7 cellular contexts compared by ENCODE assay signal in genomic region chr17:78359936-78360370, GRCh38. TPM values are rescaled to one million over a fixed set of nuclear protein-coding genes. Genes with fewer than 3 reads are reported as not detected.
DNase-seq lines count a peak whose midpoint lies in the region; ATAC-seq, FAIRE-seq and TF ChIP-seq lines count a peak whose summit lies in the region.

SOCS3 (minus strand) TSS chr17:78360077; CDS start chr17:78359095, 982 bp downstream.

- 3% methylated on average over 15 of the region's 66 CpGs for WGBS in HepG2 (ENCODE audit: low lambda C conversion rate)

- H3K27me3 ChIP-seq in HepG2 (ENCODE audit: control insufficient read depth in 1 of 2, insufficient read depth in 2 of 2, low read length in 2 of 2), result peaks cover 7 to 61% of the 10 kb centered on the region in 2 experiments; a peak in 4 of 5 replicates

- H3K4me2 ChIP-seq in HepG2 (ENCODE audit: low read depth, low read length), result peak within 1 kb of the TSS; percentile 85

- in situ Hi-C loops in HepG2 (cut with HindIII; ENCODE audit: extremely low pct_ligation_motif_present, low pct_unique_long_range_greater_than_20kb), result loop anchor here (5.0 kb wide), 1 partner anchor 62 kb away; no protein-coding TSS in a partner anchor

- CTCF ChIA-PET in HepG2 (lab: Yijun Ruan, JAX; ENCODE audit: low intra/inter-chr PET ratio, low total read pairs), result interaction anchor here (0.6 to 4.3 kb wide), 3 partner anchors 51 to 62 kb away, joined by 3 to 59 read pairs (median 3); no protein-coding TSS in a partner anchor

- H3K4me1 ChIP-seq in HepG2 (ENCODE audit: insufficient read depth, low read length), result peaks cover 52% of the 10 kb centered on the region

- TF ChIP-seq RAD21 in HepG2 (CRISPR knock-in tag; IDR thresholded peaks at IDR 0.05), result peak; percentile 28; the same call in 1 of the 2 replicates

- ATAC-seq in HG03457 (IDR thresholded peaks at IDR 0.05; ENCODE audit: unreplicated experiment) (peak; percentile 27), HepG2 (peak; percentile 51)

- no peaks in the 10 kb centered on the region; a peak in 1 of 5 replicates for H3K36me3 ChIP-seq in HepG2 (replicated peaks in 1 of 2; ENCODE audit: control insufficient read depth in 1 of 2, insufficient read depth in 2 of 2, low read length in 2 of 2)

- H3K9ac ChIP-seq in HepG2 (ENCODE audit: insufficient read depth, low read depth, low read length), result peak within 1 kb of the TSS; percentile 80

- DNase-seq in NCI-H748 (lab: John Stamatoyannopoulos, UW; ENCODE audit: unreplicated experiment) (peak; percentile 94), dermis blood vessel endothelial cell (peak; percentile 97), HepG2 (ENCODE audit: low spot score) (peak; percentile 86)
- DNase-seq in activated CD4-positive, alpha-beta T cell treated with anti-CD3 and anti-CD28 coated beads, Interleukin-2, amount 50 U/mL, for 48 hours, result peak; percentile 96 to 97
- DNase-seq in stimulated activated CD4-positive, alpha-beta T cell treated with anti-CD3 and anti-CD28 coated beads, Interleukin-2, amount 100 ng/mL, for 4 hours (ENCODE audit: low read depth), result peak; percentile 97

- no peaks in the 10 kb centered on the region for H3K79me2 ChIP-seq in HepG2 (ENCODE audit: insufficient read depth, low read length)

- H3K4me3 ChIP-seq in HepG2 (replicated peaks in 1 of 3; ENCODE audit: insufficient read depth in 1 of 3, low read depth in 2 of 3, low read length in 3 of 3), result peak within 1 kb of the TSS; percentile 57 to 87 (median 61)

- no peak within 1 kb of the TSS for H2AFZ ChIP-seq in HepG2 (ENCODE audit: low read length)

- intact Hi-C loops in HepG2 (cut with micrococcal nuclease; ENCODE audit: unreplicated experiment), result loop anchor here (1.0 to 2.0 kb wide), 2 partner anchors 15 to 61 kb away; no protein-coding TSS in a partner anchor

- H4K20me1 ChIP-seq in HepG2 (ENCODE audit: insufficient read depth, low read length), result peaks cover 21% of the 10 kb centered on the region; the same call in 1 of the 2 replicates

- TF ChIP-seq EP300 in HepG2 (IDR thresholded peaks at IDR 0.05; ENCODE audit: low read depth in 2 of 2, low read length in 2 of 2), result peak in 1 of 2 experiments; percentile 5; a peak in 1 of 4 replicates
- no peak for TF ChIP-seq EP300 in HepG2 (CRISPR knock-in tag; IDR thresholded peaks at IDR 0.05; ENCODE audit: borderline replicate concordance)

- no TSS peak for BruUV-seq in HepG2 (replicated peaks; lab: Mats Ljungman, UMichigan)

- TF ChIP-seq POLR2A in GM18526 (IDR thresholded peaks at IDR 0.05; ENCODE audit: extremely low read depth, insufficient read length), result peak; percentile 79
- no peak; a peak in 1 of 4 replicates for TF ChIP-seq POLR2A in HepG2 (IDR thresholded peaks at IDR 0.05; ENCODE audit: insufficient read depth in 1 of 2, low read depth in 2 of 2, low read length in 2 of 2)

- no peak for FAIRE-seq in HepG2 (lab: Jason Lieb, UNC)

- no peak for TF ChIP-seq CTCF in HepG2 (CRISPR knock-in tag; IDR thresholded peaks at IDR 0.05)

- no peaks in the 10 kb centered on the region for H3K9me3 ChIP-seq in HepG2 (ENCODE audit: low read length)

- no peak within 1 kb of the TSS for H3K27ac ChIP-seq in HepG2 (ENCODE audit: extremely low read length, insufficient read depth, low read length)

- POLR2A ChIA-PET in HepG2 (lab: Yijun Ruan, JAX), result interaction anchor here (1.0 to 2.4 kb wide), 2 partner anchors 12 to 62 kb away, joined by 3 to 40 read pairs; no protein-coding TSS in a partner anchor

TF ChIP-seq in HepG2, 621 proteins besides CTCF, POLR2A, EP300 and RAD21 (continues in another document):
- TF ChIP-seq TRAFD1 (CRISPR knock-in tag; IDR thresholded peaks at IDR 0.05; ENCODE audit: borderline replicate concordance) (no peak), TBP (CRISPR knock-in tag; IDR thresholded peaks at IDR 0.05) (no peak), TOE1 (CRISPR knock-in tag; IDR thresholded peaks at IDR 0.05) (no peak), SIN3A (IDR thresholded peaks at IDR 0.05; ENCODE audit: borderline replicate concordance, low read depth, low read length) (peak; percentile 68; the same call in 1 of the 2 replicates), FOXC1 (CRISPR knock-in tag; IDR thresholded peaks at IDR 0.05; ENCODE audit: borderline replicate concordance) (no peak), GTF2F1 (IDR thresholded peaks at IDR 0.05; ENCODE audit: low read length) (no peak), CCDC6 (CRISPR knock-in tag; IDR thresholded peaks at IDR 0.05) (0 out of 2 replicates have a peak, but pooled peaks have one; percentile 56), PAF1 (CRISPR knock-in tag; IDR thresholded peaks at IDR 0.05) (no peak), TEF (CRISPR knock-in tag; IDR thresholded peaks at IDR 0.05) (no peak), RBFOX2 (IDR thresholded peaks at IDR 0.05; ENCODE audit: low read depth, low read length) (peak; percentile 79), EHMT2 (IDR thresholded peaks at IDR 0.05; ENCODE audit: borderline replicate concordance, low read depth, low read length) (no peak), ZNF501 (CRISPR knock-in tag; IDR thresholded peaks at IDR 0.05) (no peak), SPEN (CRISPR knock-in tag; IDR thresholded peaks at IDR 0.05; ENCODE audit: low read depth) (no peak), DR1 (CRISPR knock-in tag; IDR thresholded peaks at IDR 0.05) (peak; percentile 82), ZNF34 (CRISPR knock-in tag; IDR thresholded peaks at IDR 0.05; ENCODE audit: borderline replicate concordance) (0 out of 2 replicates have a peak, but pooled peaks have one; percentile 77), MBD4 (IDR thresholded peaks at IDR 0.05; ENCODE audit: borderline replicate concordance, low read length) (no peak)
- TF ChIP-seq, protein P1, sequence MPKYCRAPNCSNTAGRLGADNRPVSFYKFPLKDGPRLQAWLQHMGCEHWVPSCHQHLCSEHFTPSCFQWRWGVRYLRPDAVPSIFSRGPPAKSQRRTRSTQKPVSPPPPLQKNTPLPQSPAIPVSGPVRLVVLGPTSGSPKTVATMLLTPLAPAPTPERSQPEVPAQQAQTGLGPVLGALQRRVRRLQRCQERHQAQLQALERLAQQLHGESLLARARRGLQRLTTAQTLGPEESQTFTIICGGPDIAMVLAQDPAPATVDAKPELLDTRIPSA (CRISPR knock-in tag; IDR thresholded peaks at IDR 0.05; ENCODE audit: borderline replicate concordance), result no peak
- TF ChIP-seq, protein P2, sequence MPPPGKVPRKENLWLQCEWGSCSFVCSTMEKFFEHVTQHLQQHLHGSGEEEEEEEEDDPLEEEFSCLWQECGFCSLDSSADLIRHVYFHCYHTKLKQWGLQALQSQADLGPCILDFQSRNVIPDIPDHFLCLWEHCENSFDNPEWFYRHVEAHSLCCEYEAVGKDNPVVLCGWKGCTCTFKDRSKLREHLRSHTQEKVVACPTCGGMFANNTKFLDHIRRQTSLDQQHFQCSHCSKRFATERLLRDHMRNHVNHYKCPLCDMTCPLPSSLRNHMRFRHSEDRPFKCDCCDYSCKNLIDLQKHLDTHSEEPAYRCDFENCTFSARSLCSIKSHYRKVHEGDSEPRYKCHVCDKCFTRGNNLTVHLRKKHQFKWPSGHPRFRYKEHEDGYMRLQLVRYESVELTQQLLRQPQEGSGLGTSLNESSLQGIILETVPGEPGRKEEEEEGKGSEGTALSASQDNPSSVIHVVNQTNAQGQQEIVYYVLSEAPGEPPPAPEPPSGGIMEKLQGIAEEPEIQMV (CRISPR knock-in tag; IDR thresholded peaks at IDR 0.05; ENCODE audit: low read depth), result no peak

RNA-seq across cellular contexts. Expression of gene SOCS3, which starts in this region (rescaled TPM):
- total RNA-seq in dermis blood vessel endothelial cell (46.4 and 130 TPM in 2 replicates), HepG2 (2016; rRNA removed; fragmentation: Illumina TruSeq; extraction: Trizol) (0.66 and 0.77 TPM in 2 replicates)
- total RNA-seq in HepG2 (2016; cell fraction: cytosol; rRNA removed; fragmentation: Illumina TruSeq; extraction: Trizol; ENCODE audit: low read depth), result 0.30 and 0.35 TPM in 2 replicates
- total RNA-seq in HepG2 (2016; cell fraction: insoluble cytoplasmic fraction; rRNA removed; fragmentation: Illumina TruSeq; extraction: Trizol), result 0.59 and 0.95 TPM in 2 replicates
- 0.83 and 0.93 TPM in 2 replicates for total RNA-seq in HepG2 (2016; cell fraction: membrane; rRNA removed; fragmentation: Illumina TruSeq; extraction: Trizol)
- 0.66 and 1.2 TPM in 2 replicates for total RNA-seq in HepG2 (2016; cell fraction: nucleus; rRNA removed; fragmentation: Illumina TruSeq; extraction: Trizol)
- 2.4 and 3.2 TPM in 2 replicates for polyA plus RNA-seq in HepG2 (2011; rRNA removed)
- 2.4 and 2.6 TPM in 2 replicates for polyA plus RNA-seq in HepG2 (2011; cell fraction: cytosol; rRNA removed)
- polyA plus RNA-seq in HepG2 (2011; cell fraction: nucleus; rRNA removed), result 4.1 and 5.9 TPM in 2 replicates
- 0.94 and 3.5 TPM in 2 replicates for polyA plus RNA-seq in HepG2 (2012)
- 0.05 and 0.10 TPM in 2 replicates for polyA plus RNA-seq in HepG2 (2016; cell fraction: cytosol; fragmentation: Illumina TruSeq; extraction: Trizol; ENCODE audit: low read depth)
- polyA plus RNA-seq in HepG2 (2016; cell fraction: insoluble cytoplasmic fraction; fragmentation: Illumina TruSeq; extraction: Trizol; ENCODE audit: low read depth), result 0.32 and 0.52 TPM in 2 replicates
- 0.27 and 0.28 TPM in 2 replicates for polyA plus RNA-seq in HepG2 (2016; cell fraction: membrane; fragmentation: Illumina TruSeq; extraction: Trizol; ENCODE audit: low read depth)
- polyA plus RNA-seq in HepG2 (2016; cell fraction: nucleus; fragmentation: Illumina TruSeq; extraction: Trizol; ENCODE audit: insufficient read depth, low read depth), result 1.1 and 1.3 TPM in 2 replicates
- polyA minus RNA-seq in HepG2 (2011; rRNA and poly(A)+ RNA removed; ENCODE audit: low replicate concordance), result 11.0 and 18.7 TPM in 2 replicates
- polyA minus RNA-seq in HepG2 (2011; cell fraction: cytosol; rRNA and poly(A)+ RNA removed), result 6.9 and 7.9 TPM in 2 replicates
- polyA minus RNA-seq in HepG2 (2011; cell fraction: nucleus; rRNA and poly(A)+ RNA removed), result 3.5 and 5.2 TPM in 2 replicates

Comparison
In these comparisons a context has a peak if more than half of its experiments do, and no peak if none do; other contexts are left out.
1. RNA of gene SOCS3 (total RNA-seq): 46.4 to 130 TPM in dermis blood vessel endothelial cell; 0.30 to 1.2 TPM in HepG2; every median in the first group is over 10 times any median in the second.
2. Peak in every context shown above with its lines, with median percentiles within 50 percentile points of each other: DNase-seq.